22 cellular contexts compared by ENCODE assay signal in genomic region chr2:145106293-145106692, GRCh38.
"Had no signal": no experiment of that assay in that cellular context is flagged by ENCODE, and none has a peak within 500 bp of the region (broad histone marks: within the 10 kb centered on the region; RNA-seq: fewer than 3 reads in every experiment).

No MANE protein-coding gene starts in this region.

- H3K27ac ChIP-seq: PC-9 had no signal

- DNase-seq: activated CD4-positive, alpha-beta T cell treated with anti-CD3 and anti-CD28 coated beads for 48 hours; activated CD4-positive, alpha-beta T cell treated with anti-CD3 and anti-CD28 coated beads, Interleukin-2, amount 50 U/mL, for 4 hours; activated CD4-positive, CD25-positive, alpha-beta regulatory T cell treated with anti-CD3 and anti-CD28 coated beads, Interleukin-2, amount 50 U/mL, for 72 hours; activated CD8-positive, alpha-beta memory T cell treated with anti-CD3 and anti-CD28 coated beads, Interleukin-2, amount 50 U/mL, for 48 hours; activated CD8-positive, alpha-beta T cell treated with anti-CD3 and anti-CD28 coated beads, Interleukin-2, amount 10 ng/mL, durations not matched to agents 7 days and 5 days; activated naive CD4-positive, alpha-beta T cell; activated T-cell treated with anti-CD3 and anti-CD28 coated beads, Interleukin-2, amount 50 U/mL, for 1 hour; aorta; IMR-90; Kasumi-1; KBM-7; NCI-H1092; NCI-H1417; NCI-H2029; NCI-H2107; NCI-H2171 treated with DMSO at 0.1 percent for 48 hours; NCI-H226; NCI-H69; NK-92 treated with Interleukin-12 subunit alpha and Interleukin-12 subunit beta, amount 100 ng/mL, for 24 hours; PC-9; SHP77 treated with DMSO at 0.1 percent for 48 hours had no signal

- H3K4me3 ChIP-seq: PC-9 had no signal

- ATAC-seq: activated CD8-positive, alpha-beta T cell treated with anti-CD3 and anti-CD28 coated beads, Interleukin-2, amount 10 ng/mL, durations not matched to agents 7 days and 5 days; WTC11 had no signal
